In genomic region chr22:37659066-37659896, GRCh38 we compare ENCODE assay signal across 1 cellular context.
TF ChIP-seq lines count a peak whose summit lies in the region.

No MANE protein-coding gene starts in this region.

TF ChIP-seq in liver, 16 proteins besides CTCF, POLR2A, EP300 and RAD21 (continued from another document):
- TF ChIP-seq ZBTB33 (IDR thresholded peaks at IDR 0.05) (peak; percentile 80), RXRA (IDR thresholded peaks at IDR 0.05) (peak; percentile 86 to 91), MAX (IDR thresholded peaks at IDR 0.05) (peak; percentile 79), REST (IDR thresholded peaks at IDR 0.05) (peak; percentile 37), YY1 (IDR thresholded peaks at IDR 0.05) (peak; percentile 85), HNF4A (conservative IDR thresholded peaks at IDR 0.05) (peak; percentile 100), HNF4G (IDR thresholded peaks at IDR 0.05) (peak; percentile 98), JUND (IDR thresholded peaks at IDR 0.05) (peak in 1 of 2 donors; percentile 59), EGR1 (IDR thresholded peaks at IDR 0.05; ENCODE audit: low read depth in 2 of 2) (no peak), TAF1 (conservative IDR thresholded peaks at IDR 0.05) (no peak), NR2F2 (IDR thresholded peaks at IDR 0.05) (peak; percentile 73), SP1 (IDR thresholded peaks at IDR 0.05) (peak; percentile 94), FOXA1 (IDR thresholded peaks at IDR 0.05) (peak; percentile 73)
TF ChIP-seq in liver: peak in this region for 14.
